Comparison of ENCODE assay signal across 9 cellular contexts in genomic region chr2:47404356-47404755, GRCh38. TPM values are rescaled to one million over a fixed set of nuclear protein-coding genes. Genes with fewer than 3 reads are reported as not detected.
DNase-seq lines count a peak whose midpoint lies in the region; ATAC-seq and TF ChIP-seq lines count a peak whose summit lies in the region.
"Had no signal": no experiment of that assay in that cellular context is flagged by ENCODE, and none has a peak within 500 bp of the region (broad histone marks: within the 10 kb centered on the region; RNA-seq: fewer than 3 reads in every experiment).

No MANE protein-coding gene starts in this region.

- H3K4me3 ChIP-seq in CD4-positive, alpha-beta memory T cell (ENCODE audit: low read length in 2 of 2): peak overlapping the region in 1 of 2 donors; percentile 71
- peak overlapping the region; percentile 81 for H3K4me3 ChIP-seq in colonic mucosa

- no peaks in the 10 kb centered on the region for H3K27me3 ChIP-seq in CD4-positive, alpha-beta memory T cell (ENCODE audit: insufficient read depth, low read length)
- H3K27me3 ChIP-seq in colonic mucosa: no peaks in the 10 kb centered on the region

- H3K36me3 Mint-ChIP-seq in CD4-positive, alpha-beta memory T cell: peaks cover 17 to 21% of the 10 kb centered on the region in 2 donors
- peaks cover 11% of the 10 kb centered on the region for H3K36me3 Mint-ChIP-seq in IgD-negative memory B cell
- H3K36me3 Mint-ChIP-seq in natural killer cell treated with Interleukin-12 subunit alpha and Interleukin-12 subunit beta and Interleukin-15 and Interleukin-18, amount 100 ng/mL, for 72 hours: peaks cover 7% of the 10 kb centered on the region

- POLR2A ChIA-PET in CD4-positive, alpha-beta memory T cell (lab: Charles Lee; ENCODE audit: partially characterized antibody): interaction anchor here (1.5 kb wide), 1 partner anchor 117 kb away, joined by 5 read pairs; no protein-coding TSS in a partner anchor
- POLR2A ChIA-PET in GM10248 (lab: Yijun Ruan, JAX): interaction anchor here (0.6 kb wide), 1 partner anchor 462 kb away, joined by 5 read pairs; no protein-coding TSS in a partner anchor

- H3K36me3 ChIP-seq in CD4-positive, alpha-beta memory T cell (ENCODE audit: insufficient read depth, low read length): no peaks in the 10 kb centered on the region
- no peaks in the 10 kb centered on the region for H3K36me3 ChIP-seq in colonic mucosa

- H3K4me1 ChIP-seq in CD4-positive, alpha-beta memory T cell (ENCODE audit: insufficient read depth, low read length): peaks cover 27% of the 10 kb centered on the region
- peaks cover 8% of the 10 kb centered on the region for H3K4me1 ChIP-seq in colonic mucosa

- H3K27ac ChIP-seq in CD4-positive, alpha-beta memory T cell (ENCODE audit: low read depth, low read length): no peak overlapping the region
- no peak overlapping the region for H3K27ac ChIP-seq in colonic mucosa

- peak overlapping the region in 1 of 2 donors; percentile 23 for H3K9ac ChIP-seq in colonic mucosa (ENCODE audit: low read depth in 2 of 2, low read length in 2 of 2)

- no peaks in the 10 kb centered on the region for H3K9me3 ChIP-seq in CD4-positive, alpha-beta memory T cell (ENCODE audit: control insufficient read depth in 1 of 2, low read length in 2 of 2)
- no peaks in the 10 kb centered on the region for H3K9me3 ChIP-seq in colonic mucosa

- DNase-seq in CD4-positive, alpha-beta memory T cell: no peak
- DNase-seq in colonic mucosa: peak; percentile 44
- no peak for DNase-seq in natural killer cell treated with Interleukin-12 subunit alpha and Interleukin-12 subunit beta and Interleukin-15 and Interleukin-18, amount 100 ng/mL, for 72 hours (ENCODE audit: low spot score)
- DNase-seq in GM03348 (ENCODE audit: low spot score): no peak
- no peak for DNase-seq in NCI-H2227 (lab: John Stamatoyannopoulos, UW; ENCODE audit: unreplicated experiment)
- no peak for DNase-seq in effector CD4-positive, alpha-beta T cell
- DNase-seq in GM10248 (ENCODE audit: extremely low spot score): no peak

- TF ChIP-seq CTCF in colonic mucosa (IDR thresholded peaks at IDR 0.05): no peak
- no peak for TF ChIP-seq CTCF in GM10248 (IDR thresholded peaks at IDR 0.05; ENCODE audit: control extremely low read depth, extremely low read depth, low read depth, missing control alignments)

- H3K4me3 Mint-ChIP-seq in CD4-positive, alpha-beta memory T cell: peak overlapping the region; percentile 97 to 99 (median 98)
- peak overlapping the region; percentile 89 to 99 (median 99) for H3K4me3 Mint-ChIP-seq in IgD-negative memory B cell
- H3K4me3 Mint-ChIP-seq in natural killer cell treated with Interleukin-12 subunit alpha and Interleukin-12 subunit beta and Interleukin-15 and Interleukin-18, amount 100 ng/mL, for 72 hours: peak overlapping the region; percentile 97

- intact Hi-C loops in CD4-positive, alpha-beta memory T cell (cut with micrococcal nuclease): loop anchor here (5.0 to 10.0 kb wide), 2 partner anchors 487 to 500 kb away; partner anchors contain the start of genes FBXO11 and MCFD2
- intact Hi-C loops in colonic mucosa (cut with DNase I): no loop called here

- peak overlapping the region in 5 of 7 donors; percentile 9 to 96 (median 83) for H3K27ac Mint-ChIP-seq in CD4-positive, alpha-beta memory T cell
- H3K27ac Mint-ChIP-seq in IgD-negative memory B cell: peak overlapping the region in 1 of 3 donors; percentile 9
- H3K27ac Mint-ChIP-seq in natural killer cell treated with Interleukin-12 subunit alpha and Interleukin-12 subunit beta and Interleukin-15 and Interleukin-18, amount 100 ng/mL, for 72 hours: peak overlapping the region; percentile 87 to 93

- CTCF ChIA-PET in CD4-positive, alpha-beta memory T cell (lab: Charles Lee; ENCODE audit: partially characterized antibody): interaction anchor here (0.9 to 2.0 kb wide), 2 partner anchors 16 to 363 kb away, joined by 3 to 6 read pairs; no protein-coding TSS in a partner anchor
- CTCF ChIA-PET in GM10248 (lab: Yijun Ruan, JAX): interaction anchor here (1.4 to 2.9 kb wide), 4 partner anchors 8 to 362 kb away, joined by 3 to 10 read pairs (median 4); no protein-coding TSS in a partner anchor

- H3K9me3 Mint-ChIP-seq in CD4-positive, alpha-beta memory T cell: peaks cover 0 to 2% (median 0%) of the 10 kb centered on the region in 8 donors
- H3K9me3 Mint-ChIP-seq in IgD-negative memory B cell: no peaks in the 10 kb centered on the region
- H3K9me3 Mint-ChIP-seq in natural killer cell treated with Interleukin-12 subunit alpha and Interleukin-12 subunit beta and Interleukin-15 and Interleukin-18, amount 100 ng/mL, for 72 hours: no peaks in the 10 kb centered on the region

- ATAC-seq in natural killer cell treated with Interleukin-12 subunit alpha and Interleukin-12 subunit beta and Interleukin-15 and Interleukin-18, amount 100 ng/mL, for 72 hours: no peak

- peaks cover 30 to 50% (median 37%) of the 10 kb centered on the region in 4 donors for H3K4me1 Mint-ChIP-seq in CD4-positive, alpha-beta memory T cell
- peaks cover 8 to 26% (median 23%) of the 10 kb centered on the region in 3 donors for H3K4me1 Mint-ChIP-seq in IgD-negative memory B cell
- H3K4me1 Mint-ChIP-seq in natural killer cell treated with Interleukin-12 subunit alpha and Interleukin-12 subunit beta and Interleukin-15 and Interleukin-18, amount 100 ng/mL, for 72 hours (ENCODE audit: low read depth in 2 of 2): peaks cover 35 to 40% of the 10 kb centered on the region in 2 donors

- no peaks in the 10 kb centered on the region for H3K27me3 Mint-ChIP-seq in CD4-positive, alpha-beta memory T cell
- no peaks in the 10 kb centered on the region for H3K27me3 Mint-ChIP-seq in IgD-negative memory B cell
- H3K27me3 Mint-ChIP-seq in natural killer cell treated with Interleukin-12 subunit alpha and Interleukin-12 subunit beta and Interleukin-15 and Interleukin-18, amount 100 ng/mL, for 72 hours: no peaks in the 10 kb centered on the region

RNA-seq across cellular contexts. Expression of gene MSH2, which starts 1.4 kb away (rescaled TPM):
- total RNA-seq in CD4-positive, alpha-beta memory T cell: 10 to 100 TPM; 26.2 to 26.4 TPM
- 10 to 100 TPM; 26.1 to 30.5 TPM for polyA plus RNA-seq in CD4-positive, alpha-beta memory T cell
- 18.5 TPM for polyA plus RNA-seq in IgD-negative memory B cell
- 10 to 100 TPM; 16.5 to 35.1 TPM for total RNA-seq in colonic mucosa
- total RNA-seq in natural killer cell treated with Interleukin-12 subunit alpha and Interleukin-12 subunit beta and Interleukin-15 and Interleukin-18, amount 100 ng/mL, for 72 hours: 10 to 100 TPM; 30.9 to 43.5 TPM

RNA-seq across cellular contexts. Expression of gene EPCAM, which starts 35.2 kb away (rescaled TPM):
- not detected for total RNA-seq in CD4-positive, alpha-beta memory T cell
- polyA plus RNA-seq in CD4-positive, alpha-beta memory T cell: not detected
- polyA plus RNA-seq in IgD-negative memory B cell: not detected
- total RNA-seq in colonic mucosa: 1,000 to 10,000 TPM; 1,354 to 1,578 TPM
- total RNA-seq in natural killer cell treated with Interleukin-12 subunit alpha and Interleukin-12 subunit beta and Interleukin-15 and Interleukin-18, amount 100 ng/mL, for 72 hours: under 1 TPM in 1 of 2 donors, not detected in 1; 0.61 TPM
- total RNA-seq: M059J had no signal

Comparison
In these comparisons a context has a peak if more than half of its experiments do, and no peak if none do; other contexts are left out.
1. RNA of gene EPCAM, which starts 35.2 kb away (total RNA-seq): 1,354 to 1,578 TPM in colonic mucosa; 0.61 TPM in natural killer cell treated with Interleukin-12 subunit alpha and Interleukin-12 subunit beta and Interleukin-15 and Interleukin-18, amount 100 ng/mL, for 72 hours and not detected in CD4-positive, alpha-beta memory T cell; every median in the first group is over 100 times any median in the second.
2. Peak in every context shown above with its lines, with median percentiles within 50 percentile points of each other: H3K4me3 Mint-ChIP-seq.